ENCODE assay signal across 30 cellular contexts in genomic region chr17:51820252-51820651, GRCh38.
DNase-seq lines count a peak whose midpoint lies in the region; ATAC-seq, FAIRE-seq and TF ChIP-seq lines count a peak whose summit lies in the region.
"Had no signal": no experiment of that assay in that cellular context is flagged by ENCODE, and none has a peak within 500 bp of the region (broad histone marks: within the 10 kb centered on the region; RNA-seq: fewer than 3 reads in every experiment).

No MANE protein-coding gene starts in this region.

- in situ Hi-C loops in HepG2 (cut with HindIII; ENCODE audit: extremely low pct_ligation_motif_present, low pct_unique_long_range_greater_than_20kb): no loop called here
- in situ Hi-C loops in mammary epithelial cell (cut with MboI; ENCODE audit: low sequenced_read_pairs in 2 of 2): no loop called here

- intact Hi-C loops in HepG2 (cut with micrococcal nuclease; ENCODE audit: unreplicated experiment) (no loop called here), right lobe of liver (cut with DNase I) (no loop called here), PC-3 (cut with micrococcal nuclease) (no loop called here), mammary epithelial cell (cut with micrococcal nuclease) (no loop called here)

- H3K4me2 ChIP-seq in HepG2 (ENCODE audit: low read depth, low read length) (no peak overlapping the region), PC-3 (ENCODE audit: low read length) (peak overlapping the region; percentile 62; the same call in 1 of the 2 replicates), mammary epithelial cell (ENCODE audit: insufficient read depth, low read depth, low read length) (no peak overlapping the region)

- H3K79me2 ChIP-seq in HepG2 (ENCODE audit: insufficient read depth, low read length) (no peaks in the 10 kb centered on the region), PC-3 (ENCODE audit: low read length) (no peaks in the 10 kb centered on the region), mammary epithelial cell (ENCODE audit: insufficient read depth, low read length) (no peaks in the 10 kb centered on the region)

- CTCF ChIA-PET in HepG2 (lab: Yijun Ruan, JAX; ENCODE audit: low intra/inter-chr PET ratio, low total read pairs): no interaction called here
- CTCF ChIA-PET in PC-3 (lab: Charles Lee): no interaction called here
- CTCF ChIA-PET in mammary epithelial cell (lab: Charles Lee; ENCODE audit: low non-redundant PET): no interaction called here

- no peak for FAIRE-seq in HepG2 (lab: Jason Lieb, UNC)
- FAIRE-seq: astrocyte, endometrium, G401.6, RCC 7860 had no signal

- H3K27me3 ChIP-seq in HepG2 (ENCODE audit: control insufficient read depth in 1 of 2, insufficient read depth in 2 of 2, low read length in 2 of 2) (no peaks in the 10 kb centered on the region), right lobe of liver (no peaks in the 10 kb centered on the region), PC-3 (ENCODE audit: low read length) (no peaks in the 10 kb centered on the region), mammary epithelial cell (ENCODE audit: insufficient read depth, low read length) (no peaks in the 10 kb centered on the region)
- H3K27me3 ChIP-seq: BE2C, gastrocnemius medialis, suprapubic skin, upper lobe of left lung had no signal

- H3K27ac ChIP-seq in HepG2 (ENCODE audit: extremely low read length, insufficient read depth, low read length) (no peak overlapping the region), right lobe of liver (no peak overlapping the region), PC-3 (ENCODE audit: low read length) (peak overlapping the region; percentile 96), mammary epithelial cell (ENCODE audit: insufficient read depth, low read depth, low read length) (no peak overlapping the region)
- H3K27ac ChIP-seq: gastrocnemius medialis, suprapubic skin, upper lobe of left lung, WERI-Rb-1 had no signal

- no peaks in the 10 kb centered on the region for H3K36me3 ChIP-seq in HepG2 (replicated peaks in 1 of 2; ENCODE audit: control insufficient read depth in 1 of 2, insufficient read depth in 2 of 2, low read length in 2 of 2)
- no peaks in the 10 kb centered on the region for H3K36me3 ChIP-seq in right lobe of liver
- no peaks in the 10 kb centered on the region for H3K36me3 ChIP-seq in PC-3 (ENCODE audit: low read depth, low read length)
- no peaks in the 10 kb centered on the region for H3K36me3 ChIP-seq in mammary epithelial cell (ENCODE audit: insufficient read depth, low read length)
- H3K36me3 ChIP-seq: BE2C, gastrocnemius medialis, suprapubic skin, upper lobe of left lung, WERI-Rb-1 had no signal

- DNase-seq in HepG2 (ENCODE audit: low spot score): no peak
- DNase-seq in right lobe of liver: no peak
- peak; percentile 93 for DNase-seq in PC-3
- peak; percentile 51 for DNase-seq in mammary epithelial cell
- DNase-seq in renal cortical epithelial cell (ENCODE audit: low read depth): peak; percentile 11
- DNase-seq in HT-29 (ENCODE audit: low spot score): no peak
- DNase-seq: activated CD4-positive, alpha-beta T cell treated with anti-CD3 and anti-CD28 coated beads, Interleukin-2, amount 50 U/mL, for 1 hour; activated CD8-positive, alpha-beta memory T cell treated with anti-CD3 and anti-CD28 coated beads, Interleukin-2, amount 10 ng/mL, durations not matched to agents 7 days and 5 days; BE2C; DMS79; gastrocnemius medialis; hypothalamus; left cardiac atrium; NCI-H1092; NCI-H1694 treated with DMSO at 0.1 percent for 48 hours; NCI-H446; NCI-H748 treated with DMSO at 0.1 percent for 48 hours; nephron progenitor cell; stimulated activated naive B cell treated with anti-CD40 and anti-IgM and Interleukin-4, amounts not matched to agents 10 μg/mL and 1 μg/mL and 100 μg/mL, for 72 hours; SW 1271; upper lobe of left lung; WERI-Rb-1 had no signal

- H3F3A ChIP-seq in PC-3 (ENCODE audit: low read length, unreplicated experiment): no peaks in the 10 kb centered on the region

- H4K20me1 ChIP-seq in HepG2 (ENCODE audit: insufficient read depth, low read length) (no peaks in the 10 kb centered on the region), PC-3 (ENCODE audit: low read length) (no peaks in the 10 kb centered on the region), mammary epithelial cell (ENCODE audit: insufficient read depth, low read length) (no peaks in the 10 kb centered on the region)

- H3K9me2 ChIP-seq in PC-3 (replicated peaks; ENCODE audit: low read length): no peaks in the 10 kb centered on the region

- TF ChIP-seq RAD21 in HepG2 (CRISPR knock-in tag; IDR thresholded peaks at IDR 0.05): no peak

- no peak for TF ChIP-seq CTCF in HepG2 (CRISPR knock-in tag; IDR thresholded peaks at IDR 0.05)
- no peak for TF ChIP-seq CTCF in right lobe of liver (IDR thresholded peaks at IDR 0.05)
- TF ChIP-seq CTCF in PC-3 (conservative IDR thresholded peaks at IDR 0.05; ENCODE audit: low read depth, low read length): no peak
- no peak for TF ChIP-seq CTCF in mammary epithelial cell (conservative IDR thresholded peaks at IDR 0.05 in 1 of 2, IDR thresholded peaks at IDR 0.05 in 1 of 2; ENCODE audit: extremely low read depth in 1 of 2, insufficient read depth in 1 of 2, low read depth in 1 of 2, low read length in 2 of 2)

- no peak for ATAC-seq in HepG2
- ATAC-seq in right lobe of liver: no peak
- ATAC-seq in PC-3: peak; percentile 42; the same call in 1 of the 2 replicates
- ATAC-seq in HG03135 (IDR thresholded peaks at IDR 0.05; ENCODE audit: unreplicated experiment): no peak
- no peak for ATAC-seq in HG02884 (IDR thresholded peaks at IDR 0.05; ENCODE audit: unreplicated experiment)
- ATAC-seq: activated CD8-positive, alpha-beta memory T cell treated with anti-CD3 and anti-CD28 coated beads, Interleukin-2, amount 10 ng/mL, durations not matched to agents 7 days and 5 days; gastrocnemius medialis; HCT116; left cardiac atrium; stimulated activated naive B cell treated with anti-CD40 and anti-IgM and Interleukin-4, amounts not matched to agents 10 μg/mL and 1 μg/mL and 100 μg/mL, for 72 hours had no signal

- H3K4me1 ChIP-seq in HepG2 (ENCODE audit: insufficient read depth, low read length): no peaks in the 10 kb centered on the region
- H3K4me1 ChIP-seq in right lobe of liver: no peaks in the 10 kb centered on the region
- peaks cover 44% of the 10 kb centered on the region for H3K4me1 ChIP-seq in PC-3 (ENCODE audit: insufficient read depth, low read length)
- no peaks in the 10 kb centered on the region for H3K4me1 ChIP-seq in mammary epithelial cell (ENCODE audit: insufficient read depth, low read length)
- H3K4me1 ChIP-seq: gastrocnemius medialis, suprapubic skin, upper lobe of left lung had no signal

- H2AFZ ChIP-seq in HepG2 (ENCODE audit: low read length) (no peak overlapping the region), PC-3 (ENCODE audit: low read length) (no peak overlapping the region), mammary epithelial cell (ENCODE audit: low read depth, low read length) (no peak overlapping the region)

- TF ChIP-seq EP300 in HepG2 (IDR thresholded peaks at IDR 0.05; ENCODE audit: low read depth in 2 of 2, low read length in 2 of 2) (no peak), HepG2 (CRISPR knock-in tag; IDR thresholded peaks at IDR 0.05; ENCODE audit: borderline replicate concordance) (no peak)

- POLR2A ChIA-PET in HepG2 (lab: Yijun Ruan, JAX) (no interaction called here), PC-3 (lab: Charles Lee; ENCODE audit: unreplicated experiment) (no interaction called here)

- no peak overlapping the region for H3K4me3 ChIP-seq in HepG2 (replicated peaks in 1 of 3; ENCODE audit: insufficient read depth in 1 of 3, low read depth in 2 of 3, low read length in 3 of 3)
- H3K4me3 ChIP-seq in right lobe of liver: no peak overlapping the region
- no peak overlapping the region for H3K4me3 ChIP-seq in PC-3 (ENCODE audit: low read length)
- no peak overlapping the region for H3K4me3 ChIP-seq in mammary epithelial cell (replicated peaks in 1 of 3; ENCODE audit: insufficient read depth in 1 of 3, low read depth in 2 of 3, low read length in 3 of 3)
- H3K4me3 ChIP-seq: gastrocnemius medialis, suprapubic skin, upper lobe of left lung had no signal

- no peaks in the 10 kb centered on the region for H3K9me3 ChIP-seq in HepG2 (ENCODE audit: low read length)
- no peaks in the 10 kb centered on the region for H3K9me3 ChIP-seq in right lobe of liver
- no peaks in the 10 kb centered on the region for H3K9me3 ChIP-seq in PC-3 (ENCODE audit: low read length)
- no peaks in the 10 kb centered on the region for H3K9me3 ChIP-seq in mammary epithelial cell (replicated peaks; ENCODE audit: insufficient read depth, low read length)
- H3K9me3 ChIP-seq: BE2C, gastrocnemius medialis, suprapubic skin, upper lobe of left lung had no signal

- 6% methylated on average over 6 of the region's 6 CpGs for WGBS in HepG2 (ENCODE audit: low lambda C conversion rate)
- 68% methylated on average over 6 of the region's 6 CpGs for WGBS in right lobe of liver (ENCODE audit: insufficient coverage, low coverage, low lambda C conversion rate, missing lambda C conversion rate)
- 91% methylated on average over 4 of the region's 6 CpGs for WGBS in mammary epithelial cell (ENCODE audit: low coverage, missing lambda C conversion rate)

- no peak overlapping the region for H3K9ac ChIP-seq in HepG2 (ENCODE audit: insufficient read depth, low read depth, low read length)
- H3K9ac ChIP-seq in PC-3 (ENCODE audit: low read length): peak overlapping the region; percentile 92
- H3K9ac ChIP-seq in mammary epithelial cell (ENCODE audit: insufficient read depth, low read length): no peak overlapping the region

- dilution Hi-C loops in mammary epithelial cell (cut with HindIII; ENCODE audit: low sequenced_read_pairs): no loop called here

- TF ChIP-seq POLR2A in HepG2 (IDR thresholded peaks at IDR 0.05; ENCODE audit: insufficient read depth in 1 of 2, low read depth in 2 of 2, low read length in 2 of 2) (no peak), right lobe of liver (IDR thresholded peaks at IDR 0.05) (no peak)

- BruUV-seq in HepG2 (replicated peaks; lab: Mats Ljungman, UMichigan) (no TSS peak), PC-3 (replicated peaks; lab: Mats Ljungman, UMichigan) (no TSS peak), mammary epithelial cell (replicated peaks; lab: Mats Ljungman, UMichigan) (no TSS peak)

TF ChIP-seq in HepG2, 621 proteins besides CTCF, POLR2A, EP300 and RAD21 (continues in another document):
- TF ChIP-seq ZNF543 (CRISPR knock-in tag; IDR thresholded peaks at IDR 0.05): no peak
- TF ChIP-seq GTF3A (CRISPR knock-in tag; conservative IDR thresholded peaks at IDR 0.05): no peak
- no peak for TF ChIP-seq ZNF20 (CRISPR knock-in tag; IDR thresholded peaks at IDR 0.05)
- no peak for TF ChIP-seq AHR (CRISPR knock-in tag; IDR thresholded peaks at IDR 0.05)
- TF ChIP-seq, protein P1, sequence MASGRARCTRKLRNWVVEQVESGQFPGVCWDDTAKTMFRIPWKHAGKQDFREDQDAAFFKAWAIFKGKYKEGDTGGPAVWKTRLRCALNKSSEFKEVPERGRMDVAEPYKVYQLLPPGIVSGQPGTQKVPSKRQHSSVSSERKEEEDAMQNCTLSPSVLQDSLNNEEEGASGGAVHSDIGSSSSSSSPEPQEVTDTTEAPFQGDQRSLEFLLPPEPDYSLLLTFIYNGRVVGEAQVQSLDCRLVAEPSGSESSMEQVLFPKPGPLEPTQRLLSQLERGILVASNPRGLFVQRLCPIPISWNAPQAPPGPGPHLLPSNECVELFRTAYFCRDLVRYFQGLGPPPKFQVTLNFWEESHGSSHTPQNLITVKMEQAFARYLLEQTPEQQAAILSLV (CRISPR knock-in tag; IDR thresholded peaks at IDR 0.05; ENCODE audit: borderline replicate concordance): no peak
- TF ChIP-seq HMG20B (CRISPR knock-in tag; conservative IDR thresholded peaks at IDR 0.05): no peak

Comparison
In these comparisons a context has a peak if more than half of its experiments do, and no peak if none do; other contexts are left out.
1. DNase-seq: peak in PC-3 (single experiment), mammary epithelial cell (single experiment) and renal cortical epithelial cell (single experiment); none in HepG2 (single experiment), right lobe of liver (0 of 3) and HT-29 (single experiment).